Comparison of ENCODE assay signal across 7 cellular contexts in the genomic region with DNA sequence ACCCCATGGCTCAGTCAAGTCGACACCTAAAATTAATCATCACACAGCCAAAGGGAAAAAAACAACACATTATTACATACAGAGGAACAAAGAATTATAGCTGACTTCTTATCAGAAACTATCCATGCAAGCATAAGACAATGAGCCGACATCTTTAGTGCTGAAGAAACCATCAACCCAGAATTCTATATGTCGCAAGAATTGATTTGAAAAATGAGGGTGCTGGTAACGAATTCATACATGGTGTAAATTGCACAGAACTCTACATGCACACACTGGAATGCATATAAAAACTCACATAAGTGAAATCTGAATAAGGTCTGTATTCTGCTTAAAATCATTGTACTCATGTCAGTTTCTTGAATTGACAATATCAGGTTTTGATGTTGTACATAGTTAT.
"Had no signal": no experiment of that assay in that cellular context is flagged by ENCODE, and none has a peak within 500 bp of the region (broad histone marks: within the 10 kb centered on the region; RNA-seq: fewer than 3 reads in every experiment).

No MANE protein-coding gene starts in this region.

- H3K9me3 ChIP-seq: HAP-1 had no signal

- H3K4me1 ChIP-seq: HAP-1 had no signal

- H3K27ac ChIP-seq: KMS-11 had no signal

- FAIRE-seq: HTR-8/SVneo had no signal

- DNase-seq: GOT3, H7, KBM-7 had no signal

- H3K9ac ChIP-seq: KMS-11 had no signal

- H3K36me3 ChIP-seq: HAP-1 had no signal

- H3K4me3 ChIP-seq: HAP-1 had no signal

- ATAC-seq: HCT116 had no signal

- H3K4me2 ChIP-seq: KMS-11 had no signal
